Comparison of ENCODE assay signal across 16 cellular contexts in the genomic region with DNA sequence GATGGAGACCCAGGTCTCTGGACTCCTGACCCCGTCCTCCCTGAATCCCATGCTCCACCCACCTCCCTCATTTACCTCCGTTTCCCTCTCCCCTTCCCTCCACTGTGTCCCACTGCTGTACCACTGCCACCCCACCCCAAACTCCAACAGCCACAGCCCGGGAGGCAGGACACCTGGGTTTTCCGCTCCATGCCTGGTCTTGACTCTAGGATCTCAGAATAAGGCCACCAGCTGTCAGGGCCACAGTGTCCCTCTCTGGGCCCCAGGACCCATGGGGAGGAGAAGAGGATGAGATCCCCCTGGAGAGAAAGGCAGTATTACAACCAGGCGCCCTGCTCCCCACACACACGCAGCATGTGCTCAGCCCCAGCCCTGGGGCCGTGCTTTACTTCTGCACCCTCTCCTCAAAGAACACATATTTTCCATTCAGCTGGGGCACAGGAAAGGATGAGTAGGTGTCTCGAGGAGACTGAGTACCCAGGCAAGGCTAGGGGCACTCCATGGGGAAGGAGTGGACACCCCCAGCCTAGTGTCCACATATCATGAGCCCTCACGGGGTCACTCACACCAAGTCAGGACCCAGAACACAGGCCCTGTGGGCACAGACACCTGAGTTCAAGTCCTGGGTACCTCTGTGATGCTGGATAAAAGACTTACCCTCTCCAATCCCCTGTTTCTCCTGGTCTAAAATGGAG. TPM values are rescaled to one million over a fixed set of nuclear protein-coding genes. Genes with fewer than 3 reads are reported as not detected.
"Had no signal": no experiment of that assay in that cellular context is flagged by ENCODE, and none has a peak within 500 bp of the region (broad histone marks: within the 10 kb centered on the region; RNA-seq: fewer than 3 reads in every experiment).

No MANE protein-coding gene starts in this region.

- H3K27ac ChIP-seq: left ventricle myocardium inferior, prostate gland had no signal

- DNase-seq: activated CD4-positive, alpha-beta T cell treated with anti-CD3 and anti-CD28 coated beads, Interleukin-2, amount 50 U/mL, for 1 hour; activated CD4-positive, CD25-positive, alpha-beta regulatory T cell; amniotic stem cell; esophagus squamous epithelium; hippocampal formation; left ventricle myocardium inferior; stimulated activated CD4-positive, alpha-beta T cell treated with anti-CD3 and anti-CD28 coated beads, Interleukin-4, amount 100 ng/mL, for 4 hours; stimulated activated CD8-positive, alpha-beta memory T cell treated with anti-CD3 and anti-CD28 coated beads, Interleukin-4, amount 100 ng/mL, for 48 hours had no signal

- H3K9me3 Mint-ChIP-seq: activated naive CD4-positive, alpha-beta T cell treated with anti-CD3 and anti-CD28 coated beads, Interleukin-2, amount 50 U/mL, for 24 hours; memory B cell; nephron had no signal

- H3K27ac Mint-ChIP-seq: activated naive CD4-positive, alpha-beta T cell treated with anti-CD3 and anti-CD28 coated beads, Interleukin-2, amount 50 U/mL, for 24 hours; memory B cell; nephron had no signal

- H3K36me3 Mint-ChIP-seq: activated naive CD4-positive, alpha-beta T cell treated with anti-CD3 and anti-CD28 coated beads, Interleukin-2, amount 50 U/mL, for 24 hours; memory B cell had no signal

RNA-seq across cellular contexts. Expression of a gene that starts 0.7 kb away (rescaled TPM):
- total RNA-seq: cardiac septum, esophagus squamous epithelium, fibroblast of villous mesenchyme, kidney epithelial cell, left ventricle myocardium inferior, stomach had no signal

RNA-seq across cellular contexts. Expression of a gene that starts 56.1 kb away (rescaled TPM):
- total RNA-seq: fibroblast of villous mesenchyme, kidney epithelial cell had no signal
